Comparison of ENCODE assay signal across 21 cellular contexts in genomic region chr11:68439355-68440065, GRCh38. TPM values are rescaled to one million over a fixed set of nuclear protein-coding genes. Genes with fewer than 3 reads are reported as not detected.
A peak's percentile ranks its signal among the peaks of the same experiment; 100 is the strongest.
DNase-seq lines count a peak whose midpoint lies in the region; TF ChIP-seq lines count a peak whose summit lies in the region.
"Had no signal": no experiment of that assay in that cellular context is flagged by ENCODE, and none has a peak within 500 bp of the region (broad histone marks: within the 10 kb centered on the region; RNA-seq: fewer than 3 reads in every experiment).

No MANE protein-coding gene starts in this region.

- DNase-seq in NCI-H82 (lab: John Stamatoyannopoulos, UW) (peak; percentile 11), NCI-H82 treated with DMSO at 0.1 percent for 48 hours (lab: John Stamatoyannopoulos, UW; ENCODE audit: unreplicated experiment) (no peak), endodermal cell (peak; percentile 76), ascending aorta (ENCODE audit: low spot score in 2 of 2) (no peak), 8988T (no peak)
- DNase-seq in activated T-helper 2 cell treated with anti-CD3 and anti-CD28 coated beads, Interferon-gamma antibody, Interleukin-2, Interleukin-4, amounts not matched to agents 10 μg/mL and 5 μg/mL and 100 μg/mL, durations not matched to agents 14 hours and 24 hours and 36 hours (ENCODE audit: low spot score), result no peak
- DNase-seq in activated T-cell treated with anti-CD3 and anti-CD28 coated beads, Interleukin-2, amount 50 U/mL, for 1 hour, result no peak
- DNase-seq: activated CD4-positive, CD25-positive, alpha-beta regulatory T cell; activated CD8-positive, alpha-beta T cell treated with anti-CD3 and anti-CD28 coated beads, Interleukin-2, amount 10 ng/mL, durations not matched to agents 7 days and 5 days; activated T-cell treated with anti-CD3 and anti-CD28 coated beads, Interleukin-2, amount 50 U/mL, for 72 hours; CD4-positive, CD25-positive, alpha-beta regulatory T cell; DND-41; GOT3; MG63; natural killer cell; NCI-H1930; NCI-H524 treated with DMSO at 0.1 percent for 48 hours; stimulated activated CD4-positive, alpha-beta T cell treated with anti-CD3 and anti-CD28 coated beads, Interleukin-12 subunit alpha, Interleukin-12 subunit beta, amount 100 ng/mL, for 4 hours; T-helper 2 cell had no signal

- H3K27ac ChIP-seq in endodermal cell (ENCODE audit: low read depth, low read length) (no peak overlapping the region), ascending aorta (no peak overlapping the region)

- no peaks in the 10 kb centered on the region for H3K9me3 Mint-ChIP-seq in endodermal cell
- H3K9me3 Mint-ChIP-seq in nephron, result no peaks in the 10 kb centered on the region
- no peaks in the 10 kb centered on the region for H3K9me3 Mint-ChIP-seq in activated T-helper 2 cell treated with anti-CD3 and anti-CD28 coated beads, Interferon-gamma antibody, Interleukin-2, Interleukin-4, amounts not matched to agents 10 μg/mL and 5 μg/mL and 100 μg/mL, durations not matched to agents 14 hours and 24 hours and 36 hours
- H3K9me3 Mint-ChIP-seq: activated T-cell treated with anti-CD3 and anti-CD28 coated beads, Interleukin-2, amount 50 U/mL, for 72 hours; CD4-positive, CD25-positive, alpha-beta regulatory T cell; natural killer cell had no signal

- H3K27me3 ChIP-seq in endodermal cell (ENCODE audit: control insufficient read depth, insufficient read depth, low read length, poor library complexity, severe bottlenecking), result no peaks in the 10 kb centered on the region
- H3K27me3 ChIP-seq in ascending aorta, result no peaks in the 10 kb centered on the region
- H3K27me3 ChIP-seq: heart left ventricle, MG63 had no signal

- H3K27me3 Mint-ChIP-seq in endodermal cell (ENCODE audit: insufficient read depth) (no peaks in the 10 kb centered on the region), nephron (ENCODE audit: low read depth) (no peaks in the 10 kb centered on the region)
- no peaks in the 10 kb centered on the region for H3K27me3 Mint-ChIP-seq in activated T-helper 2 cell treated with anti-CD3 and anti-CD28 coated beads, Interferon-gamma antibody, Interleukin-2, Interleukin-4, amounts not matched to agents 10 μg/mL and 5 μg/mL and 100 μg/mL, durations not matched to agents 14 hours and 24 hours and 36 hours (ENCODE audit: low read depth)
- H3K27me3 Mint-ChIP-seq: CD4-positive, CD25-positive, alpha-beta regulatory T cell had no signal

- intact Hi-C loops in ascending aorta (cut with DNase I), result loop anchor here (10.0 kb wide), 1 partner anchor 425 kb away; the partner anchor contains the start of gene ALDH3B1
- intact Hi-C loops in activated T-helper 2 cell treated with anti-CD3 and anti-CD28 coated beads, Interferon-gamma antibody, Interleukin-2, Interleukin-4, amounts not matched to agents 10 μg/mL and 5 μg/mL and 100 μg/mL, durations not matched to agents 14 hours and 24 hours and 36 hours (cut with micrococcal nuclease), result no loop called here

- TF ChIP-seq CTCF in endodermal cell (conservative IDR thresholded peaks at IDR 0.05), result no peak
- TF ChIP-seq CTCF in nephron (IDR thresholded peaks at IDR 0.05; ENCODE audit: unreplicated experiment in 3 of 3), result no peak
- TF ChIP-seq CTCF in ascending aorta (IDR thresholded peaks at IDR 0.05), result no peak

- no peaks in the 10 kb centered on the region for H3K4me1 ChIP-seq in endodermal cell (ENCODE audit: control insufficient read depth, insufficient read depth, low read length)
- H3K4me1 ChIP-seq in ascending aorta, result peaks cover 0 to 6% of the 10 kb centered on the region in 2 donors

- H3K4me1 Mint-ChIP-seq in endodermal cell (peaks cover 13% of the 10 kb centered on the region), nephron (peaks cover 28% of the 10 kb centered on the region)
- H3K4me1 Mint-ChIP-seq in activated T-helper 2 cell treated with anti-CD3 and anti-CD28 coated beads, Interferon-gamma antibody, Interleukin-2, Interleukin-4, amounts not matched to agents 10 μg/mL and 5 μg/mL and 100 μg/mL, durations not matched to agents 14 hours and 24 hours and 36 hours (ENCODE audit: low read depth), result no peaks in the 10 kb centered on the region
- H3K4me1 Mint-ChIP-seq: CD4-positive, CD25-positive, alpha-beta regulatory T cell; natural killer cell had no signal

- H3K9ac ChIP-seq in endodermal cell (ENCODE audit: extremely low read depth, low read length, poor library complexity, severe bottlenecking), result no peak overlapping the region

- H3K27ac Mint-ChIP-seq in endodermal cell, result no peak overlapping the region
- H3K27ac Mint-ChIP-seq in nephron, result peak overlapping the region; percentile 73 to 88 (median 80)
- no peak overlapping the region for H3K27ac Mint-ChIP-seq in activated T-helper 2 cell treated with anti-CD3 and anti-CD28 coated beads, Interferon-gamma antibody, Interleukin-2, Interleukin-4, amounts not matched to agents 10 μg/mL and 5 μg/mL and 100 μg/mL, durations not matched to agents 14 hours and 24 hours and 36 hours
- H3K27ac Mint-ChIP-seq: activated CD8-positive, alpha-beta T cell treated with anti-CD3 and anti-CD28 coated beads, Interleukin-2, amount 10 ng/mL, durations not matched to agents 7 days and 5 days; activated T-cell treated with anti-CD3 and anti-CD28 coated beads, Interleukin-2, amount 50 U/mL, for 72 hours; CD4-positive, CD25-positive, alpha-beta regulatory T cell; natural killer cell had no signal

- peaks cover 10% of the 10 kb centered on the region for H3K36me3 ChIP-seq in endodermal cell (ENCODE audit: control insufficient read depth, insufficient read depth, low read length)
- peaks cover 72 to 84% of the 10 kb centered on the region in 2 donors for H3K36me3 ChIP-seq in ascending aorta
- H3K36me3 ChIP-seq: MG63 had no signal

- 78 to 92% methylated on average over 12 to 38 of the region's 38 CpGs for WGBS in endodermal cell (ENCODE audit: insufficient coverage in 1 of 2, insufficient read length in 1 of 2), 2 experiments

- H3K36me3 Mint-ChIP-seq in endodermal cell (ENCODE audit: low read depth), result peaks cover 48% of the 10 kb centered on the region
- H3K36me3 Mint-ChIP-seq in nephron (ENCODE audit: low read depth), result peaks cover 37% of the 10 kb centered on the region
- H3K36me3 Mint-ChIP-seq in activated T-helper 2 cell treated with anti-CD3 and anti-CD28 coated beads, Interferon-gamma antibody, Interleukin-2, Interleukin-4, amounts not matched to agents 10 μg/mL and 5 μg/mL and 100 μg/mL, durations not matched to agents 14 hours and 24 hours and 36 hours (ENCODE audit: low read depth), result no peaks in the 10 kb centered on the region
- H3K36me3 Mint-ChIP-seq: CD4-positive, CD25-positive, alpha-beta regulatory T cell; natural killer cell had no signal

- H3K4me3 ChIP-seq in endodermal cell (ENCODE audit: low read length) (no peak overlapping the region), ascending aorta (no peak overlapping the region)
- H3K4me3 ChIP-seq: heart left ventricle, MG63 had no signal

- no peak overlapping the region for H3K4me3 Mint-ChIP-seq in endodermal cell
- no peak overlapping the region for H3K4me3 Mint-ChIP-seq in nephron
- no peak overlapping the region for H3K4me3 Mint-ChIP-seq in activated T-helper 2 cell treated with anti-CD3 and anti-CD28 coated beads, Interferon-gamma antibody, Interleukin-2, Interleukin-4, amounts not matched to agents 10 μg/mL and 5 μg/mL and 100 μg/mL, durations not matched to agents 14 hours and 24 hours and 36 hours (ENCODE audit: low read depth)
- H3K4me3 Mint-ChIP-seq: activated CD8-positive, alpha-beta T cell treated with anti-CD3 and anti-CD28 coated beads, Interleukin-2, amount 10 ng/mL, durations not matched to agents 7 days and 5 days; activated T-cell treated with anti-CD3 and anti-CD28 coated beads, Interleukin-2, amount 50 U/mL, for 72 hours; CD4-positive, CD25-positive, alpha-beta regulatory T cell; natural killer cell had no signal

- H3K9me3 ChIP-seq in endodermal cell (ENCODE audit: control insufficient read depth, low read length) (no peaks in the 10 kb centered on the region), ascending aorta (no peaks in the 10 kb centered on the region)
- H3K9me3 ChIP-seq: heart left ventricle, MG63 had no signal

RNA-seq across cellular contexts. Expression of gene PPP6R3, which starts 21.0 kb away (rescaled TPM):
- total RNA-seq in endodermal cell (100 to 1,000 TPM; 118 to 136 TPM), ascending aorta (94.7 TPM)
- 83.3 TPM for polyA plus RNA-seq in endodermal cell (2013, experiment 1 of 2)
- 88.5 TPM for polyA plus RNA-seq in endodermal cell (2013, experiment 2 of 2)
- 126 and 134 TPM in 2 replicates for total RNA-seq in activated T-helper 2 cell treated with anti-CD3 and anti-CD28 coated beads, Interferon-gamma antibody, Interleukin-2, Interleukin-4, amounts not matched to agents 10 μg/mL and 5 μg/mL and 100 μg/mL, durations not matched to agents 14 hours and 24 hours and 36 hours

Comparison
In these comparisons a context has a peak if more than half of its experiments do, and no peak if none do; other contexts are left out.
1. DNase-seq: peak in NCI-H82 (single experiment) and endodermal cell (single experiment); none in NCI-H82 treated with DMSO at 0.1 percent for 48 hours (single experiment), ascending aorta (0 of 2), 8988T (single experiment), activated T-helper 2 cell treated with anti-CD3 and anti-CD28 coated beads, Interferon-gamma antibody, Interleukin-2, Interleukin-4, amounts not matched to agents 10 μg/mL and 5 μg/mL and 100 μg/mL, durations not matched to agents 14 hours and 24 hours and 36 hours (single experiment) and activated T-cell treated with anti-CD3 and anti-CD28 coated beads, Interleukin-2, amount 50 U/mL, for 1 hour (single experiment).
2. H3K27ac Mint-ChIP-seq: peak in nephron (3 of 3); none in endodermal cell (single experiment) and activated T-helper 2 cell treated with anti-CD3 and anti-CD28 coated beads, Interferon-gamma antibody, Interleukin-2, Interleukin-4, amounts not matched to agents 10 μg/mL and 5 μg/mL and 100 μg/mL, durations not matched to agents 14 hours and 24 hours and 36 hours (single experiment).